20 cellular contexts compared by ENCODE assay signal in the genomic region with DNA sequence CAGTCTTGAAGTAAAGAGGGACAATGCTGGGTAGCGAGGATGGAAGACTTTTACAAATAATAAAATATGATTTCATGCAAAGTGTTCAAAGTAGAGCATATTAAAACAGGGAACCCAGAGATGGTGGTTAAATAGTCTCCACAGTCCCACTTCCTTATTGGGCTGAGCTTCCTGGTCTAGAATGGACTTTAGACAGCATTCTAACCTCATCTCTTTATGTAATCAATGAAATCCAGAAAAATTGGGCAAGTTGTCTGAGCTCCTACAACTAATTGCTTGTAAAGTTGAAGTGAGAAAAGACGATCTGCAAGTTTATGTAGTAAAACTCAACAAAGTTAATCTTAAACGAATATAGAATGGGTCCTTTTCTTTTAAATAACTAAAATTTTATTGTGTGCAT.
DNase-seq lines count a peak whose midpoint lies in the region; ATAC-seq, FAIRE-seq and TF ChIP-seq lines count a peak whose summit lies in the region.
"Had no signal": no experiment of that assay in that cellular context is flagged by ENCODE, and none has a peak within 500 bp of the region (broad histone marks: within the 10 kb centered on the region; RNA-seq: fewer than 3 reads in every experiment).

No MANE protein-coding gene starts in this region.

- no peaks in the 10 kb centered on the region for H3K27me3 ChIP-seq in Caco-2 (replicated peaks; ENCODE audit: control insufficient read depth, insufficient read depth, low read length)
- H3K27me3 ChIP-seq: MG63 had no signal

- H3K27ac Mint-ChIP-seq in Caco-2 (ENCODE audit: unreplicated experiment), result peak overlapping the region; percentile 74

- ATAC-seq in mucosa of descending colon (peak; percentile 94), GM18520 (IDR thresholded peaks at IDR 0.05; ENCODE audit: unreplicated experiment) (no peak), HG03432 (IDR thresholded peaks at IDR 0.05; ENCODE audit: unreplicated experiment) (no peak)
- ATAC-seq: GM12878, GM23338 had no signal

- no peaks in the 10 kb centered on the region for H3K9me3 ChIP-seq in Caco-2
- no peaks in the 10 kb centered on the region for H3K9me3 ChIP-seq in mucosa of descending colon
- H3K9me3 ChIP-seq: MG63 had no signal

- BruUV-seq in Caco-2 (replicated peaks; lab: Mats Ljungman, UMichigan), result no TSS peak

- intact Hi-C loops in Caco-2 (cut with micrococcal nuclease; ENCODE audit: unreplicated experiment), result loop anchor here (10.0 kb wide), 1 partner anchor 156 kb away; no protein-coding TSS in a partner anchor
- intact Hi-C loops in mucosa of descending colon (cut with DNase I, micrococcal nuclease), result no loop called here

- POLR2A ChIA-PET in Caco-2 (lab: Charles Lee), result no interaction called here

- TF ChIP-seq CTCF in Caco-2 (IDR thresholded peaks at IDR 0.05; ENCODE audit: insufficient read depth in 1 of 2, low read depth in 1 of 2, low read length in 1 of 2, severe bottlenecking in 1 of 2, unreplicated experiment in 1 of 2) (no peak), mucosa of descending colon (IDR thresholded peaks at IDR 0.05) (no peak)

- H3K4me1 Mint-ChIP-seq in Caco-2 (ENCODE audit: low read depth, unreplicated experiment), result peaks cover 15% of the 10 kb centered on the region
- H3K4me1 Mint-ChIP-seq: GM23338 had no signal

- H3K4me1 ChIP-seq in Caco-2, result peaks cover 17% of the 10 kb centered on the region
- peaks cover 16% of the 10 kb centered on the region for H3K4me1 ChIP-seq in mucosa of descending colon (ENCODE audit: low read depth)

- no peaks in the 10 kb centered on the region for H3K36me3 Mint-ChIP-seq in Caco-2 (ENCODE audit: insufficient read depth, unreplicated experiment)

- no peak overlapping the region for H3K4me3 Mint-ChIP-seq in Caco-2 (ENCODE audit: unreplicated experiment)
- H3K4me3 Mint-ChIP-seq: GM23338 had no signal

- H3K4me3 ChIP-seq in Caco-2 (ENCODE audit: low read depth, low read length) (no peak overlapping the region), mucosa of descending colon (no peak overlapping the region)
- H3K4me3 ChIP-seq: GM12878, GM23338, MG63 had no signal

- no peaks in the 10 kb centered on the region for H3K36me3 ChIP-seq in Caco-2 (ENCODE audit: control insufficient read depth, insufficient read depth, low read length)
- H3K36me3 ChIP-seq in mucosa of descending colon (ENCODE audit: low read depth), result peaks cover 3% of the 10 kb centered on the region
- H3K36me3 ChIP-seq: MG63 had no signal

- peak in 1 of 2 experiments; percentile 10 for DNase-seq in Caco-2
- peak; percentile 52 for DNase-seq in MV-4-11 (lab: John Stamatoyannopoulos, UW)
- DNase-seq in mucosa of descending colon, result peak in 1 of 3 donors; percentile 62
- no peak for DNase-seq in EL
- no peak for DNase-seq in NCI-H345 (lab: John Stamatoyannopoulos, UW)
- DNase-seq: C1 segment of cervical spinal cord, DMS53, MG63, NCI-H1417 treated with DMSO at 0.1 percent for 48 hours, NCI-H2081, NCI-H2227 treated with DMSO at 0.1 percent for 48 hours, NCI-H526, SHP77 had no signal

- H3K27me3 Mint-ChIP-seq in Caco-2 (ENCODE audit: insufficient read depth, unreplicated experiment), result no peaks in the 10 kb centered on the region

- H3K9me3 Mint-ChIP-seq in Caco-2 (ENCODE audit: unreplicated experiment), result peaks cover 9% of the 10 kb centered on the region
- H3K9me3 Mint-ChIP-seq: GM23338 had no signal

- CTCF ChIA-PET in Caco-2 (lab: Charles Lee), result no interaction called here

- peak; percentile 87 for FAIRE-seq in colon (lab: Jason Lieb, UNC)
- FAIRE-seq: A204.1, GM12878, GM19239 had no signal
